In genomic region chr10:114283535-114283934, GRCh38 we compare ENCODE assay signal across 27 cellular contexts. TPM values are rescaled to one million over a fixed set of nuclear protein-coding genes. Genes with fewer than 3 reads are reported as not detected.
"Had no signal": no experiment of that assay in that cellular context is flagged by ENCODE, and none has a peak within 500 bp of the region (broad histone marks: within the 10 kb centered on the region; RNA-seq: fewer than 3 reads in every experiment).

No MANE protein-coding gene starts in this region.

- H3K27ac ChIP-seq: left lung, lower lobe of right lung, parathyroid adenoma, right atrium auricular region, right lobe of liver, skin epidermis, suprapubic skin, thoracic aorta, tibial artery, upper lobe of right lung had no signal

- DNase-seq: hippocampal formation; left colon; left lung; lower lobe of right lung; mammary epithelial cell; mesenchymal stem cell; naive thymus-derived CD8-positive, alpha-beta T cell; nucleus accumbens; right lobe of liver; stimulated activated CD4-positive, alpha-beta T cell treated with anti-CD3 and anti-CD28 coated beads, Interleukin-12 subunit alpha, Interleukin-12 subunit beta, amount 100 ng/mL, for 4 hours; stimulated activated CD4-positive, alpha-beta T cell treated with anti-CD3 and anti-CD28 coated beads, Interleukin-15, amount 100 ng/mL, for 24 hours; stimulated activated CD4-positive, alpha-beta T cell treated with anti-CD3 and anti-CD28 coated beads, Interleukin-2, amount 100 ng/mL, for 24 hours; stimulated activated CD4-positive, alpha-beta T cell treated with anti-CD3 and anti-CD28 coated beads, Interleukin-4, amount 100 ng/mL, for 1 hour; stimulated activated naive CD4-positive, alpha-beta T cell; trophoblast cell had no signal

- H3K4me1 ChIP-seq: left lung, lower lobe of right lung, right atrium auricular region, right lobe of liver, tibial artery, upper lobe of right lung had no signal

- H3K27me3 ChIP-seq: left lung, right atrium auricular region, right lobe of liver, suprapubic skin, upper lobe of right lung had no signal

- H2AFZ ChIP-seq: parathyroid adenoma had no signal

- H3K4me3 ChIP-seq: left lung, lower lobe of right lung, right atrium auricular region, right lobe of liver, skin epidermis, suprapubic skin, thoracic aorta, tibial artery, upper lobe of right lung had no signal

- ATAC-seq: left colon; left lung; lower lobe of right lung; naive thymus-derived CD8-positive, alpha-beta T cell; right lobe of liver; stimulated activated effector memory CD8-positive, alpha-beta T cell treated with anti-CD3 and anti-CD28 coated beads, Interleukin-12 subunit alpha, Interleukin-12 subunit beta, amount 100 ng/mL, for 72 hours; upper lobe of right lung had no signal

- H3K9me3 ChIP-seq: left lung, lower lobe of right lung, right atrium auricular region, right lobe of liver, suprapubic skin, thoracic aorta, tibial artery, upper lobe of right lung had no signal

- H3K79me2 ChIP-seq: parathyroid adenoma had no signal

- H3K36me3 ChIP-seq: left lung, lower lobe of right lung, right atrium auricular region, right lobe of liver, suprapubic skin, thoracic aorta, tibial artery, upper lobe of right lung had no signal

- H3K9ac ChIP-seq: parathyroid adenoma had no signal

RNA-seq across cellular contexts. Expression of gene VWA2, which starts 44.5 kb away (rescaled TPM):
- total RNA-seq: naive thymus-derived CD8-positive, alpha-beta T cell; neural crest cell; osteocyte; pulmonary artery endothelial cell; right atrium auricular region had no signal
- polyA plus RNA-seq: liver; naive thymus-derived CD8-positive, alpha-beta T cell had no signal
